Comparison of ENCODE assay signal across 1 cellular context in genomic region chr1:62589321-62589720, GRCh38.
TF ChIP-seq lines count a peak whose summit lies in the region.

No MANE protein-coding gene starts in this region.

TF ChIP-seq in SK-N-SH, 30 proteins besides CTCF, POLR2A, EP300 and RAD21:
- TF ChIP-seq POLR2AphosphoS5 (IDR thresholded peaks at IDR 0.05; ENCODE audit: low read depth, low read length) (no peak), RCOR1 (IDR thresholded peaks at IDR 0.05; ENCODE audit: low read length) (no peak), MXI1 (IDR thresholded peaks at IDR 0.05; ENCODE audit: low read depth, low read length) (no peak), ZBTB33 (IDR thresholded peaks at IDR 0.05; ENCODE audit: borderline replicate concordance, low read depth) (no peak), REST (IDR thresholded peaks at IDR 0.05; ENCODE audit: low read depth, low read length) (no peak), GABPA (IDR thresholded peaks at IDR 0.05; ENCODE audit: low read depth) (no peak), RFX5 (IDR thresholded peaks at IDR 0.05; ENCODE audit: low read length) (no peak), FOSL2 (IDR thresholded peaks at IDR 0.05; ENCODE audit: borderline replicate concordance, low read depth) (no peak), FOXM1 (IDR thresholded peaks at IDR 0.05; ENCODE audit: low read depth) (no peak), GATA2 (CRISPR knock-in tag; IDR thresholded peaks at IDR 0.05) (no peak), TEAD4 (IDR thresholded peaks at IDR 0.05; ENCODE audit: borderline replicate concordance, insufficient read depth) (no peak), NRF1 (IDR thresholded peaks at IDR 0.05; ENCODE audit: low read depth, low read length) (no peak), TAF1 (IDR thresholded peaks at IDR 0.05; ENCODE audit: borderline replicate concordance, low read depth, low read length) (no peak), ELF1 (IDR thresholded peaks at IDR 0.05) (no peak), SMC3 (IDR thresholded peaks at IDR 0.05; ENCODE audit: low read depth, low read length) (no peak), MAX (IDR thresholded peaks at IDR 0.05; ENCODE audit: low read depth) (no peak)
